ENCODE assay signal across 15 cellular contexts in the genomic region with DNA sequence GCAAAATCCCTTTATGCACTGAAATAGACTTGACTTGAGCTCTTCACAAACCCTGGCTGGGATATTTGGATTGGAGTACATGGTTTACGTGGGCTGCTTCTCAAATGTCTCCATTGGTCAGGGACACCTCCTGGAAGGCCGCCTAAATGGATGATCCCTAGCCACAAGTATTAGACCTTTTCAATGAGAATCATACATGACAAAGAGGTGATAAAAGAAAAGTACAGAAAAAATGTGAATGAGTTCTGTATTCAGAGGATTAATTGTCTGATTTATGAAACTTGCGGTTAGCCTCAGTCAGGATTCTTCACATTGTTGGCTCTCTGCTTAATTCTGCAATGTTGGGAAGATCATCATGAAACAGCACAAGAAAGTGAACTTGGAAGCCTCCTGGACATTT.
DNase-seq lines count a peak whose midpoint lies in the region; ATAC-seq and TF ChIP-seq lines count a peak whose summit lies in the region.
"Had no signal": no experiment of that assay in that cellular context is flagged by ENCODE, and none has a peak within 500 bp of the region (broad histone marks: within the 10 kb centered on the region; RNA-seq: fewer than 3 reads in every experiment).

No MANE protein-coding gene starts in this region.

- H3K9me3 Mint-ChIP-seq in WTC11 = peaks cover 16% of the 10 kb centered on the region

- H3K27ac Mint-ChIP-seq in WTC11 = no peak overlapping the region
- H3K27ac Mint-ChIP-seq: CD8-positive, alpha-beta memory T cell had no signal

- H3K36me3 Mint-ChIP-seq in WTC11 = no peaks in the 10 kb centered on the region
- H3K36me3 Mint-ChIP-seq: CD8-positive, alpha-beta memory T cell had no signal

- no peaks in the 10 kb centered on the region for H3K9me3 ChIP-seq in testis
- H3K9me3 ChIP-seq: BE2C had no signal

- TF ChIP-seq CTCF in WTC11 (IDR thresholded peaks at IDR 0.05) = no peak
- TF ChIP-seq CTCF in testis (IDR thresholded peaks at IDR 0.05) = no peak

- H3K4me1 ChIP-seq in testis = no peaks in the 10 kb centered on the region
- H3K4me1 ChIP-seq: BE2C had no signal

- H3K27ac ChIP-seq in epithelial cell of prostate = peak overlapping the region; percentile 10
- H3K27ac ChIP-seq in testis = no peak overlapping the region
- H3K27ac ChIP-seq: SK-N-MC had no signal

- H3K36me3 ChIP-seq in testis (ENCODE audit: low read depth, missing control alignments) = no peaks in the 10 kb centered on the region
- H3K36me3 ChIP-seq: BE2C had no signal

- peak; percentile 38 for DNase-seq in H4 (ENCODE audit: low spot score)
- DNase-seq in WTC11 (ENCODE audit: low spot score) = no peak
- no peak for DNase-seq in epithelial cell of prostate (ENCODE audit: low read depth, low spot score)
- DNase-seq in renal cortical epithelial cell (ENCODE audit: low read depth) = peak; percentile 1
- DNase-seq in UCSD-AML1 (lab: John Stamatoyannopoulos, UW; ENCODE audit: unreplicated experiment) = no peak
- DNase-seq in testis = no peak
- no peak for DNase-seq in GM19240 (ENCODE audit: insufficient read length, low spot score)
- DNase-seq: BE2C; CD8-positive, alpha-beta memory T cell; DMS 273 treated with DMSO at 0.1 percent for 48 hours; NCI-H345; NCI-H526 treated with DMSO at 0.1 percent for 48 hours had no signal

- no peak overlapping the region for H3K4me3 Mint-ChIP-seq in WTC11
- H3K4me3 Mint-ChIP-seq: CD8-positive, alpha-beta memory T cell had no signal

- no peaks in the 10 kb centered on the region for H3K27me3 Mint-ChIP-seq in WTC11 (ENCODE audit: low read depth)
- H3K27me3 Mint-ChIP-seq: CD8-positive, alpha-beta memory T cell had no signal

- CTCF ChIA-PET in WTC11 (lab: Charles Lee) = no interaction called here

- no peak for TF ChIP-seq POLR2A in testis (IDR thresholded peaks at IDR 0.05)

- ATAC-seq in WTC11 (no peak), HG03469 (IDR thresholded peaks at IDR 0.05; ENCODE audit: unreplicated experiment) (no peak)
- ATAC-seq: HCT116 had no signal

- no peaks in the 10 kb centered on the region for H3K4me1 Mint-ChIP-seq in WTC11
- H3K4me1 Mint-ChIP-seq: CD8-positive, alpha-beta memory T cell had no signal

- H3K4me3 ChIP-seq in testis = no peak overlapping the region
- H3K4me3 ChIP-seq: SK-N-MC had no signal

- no peaks in the 10 kb centered on the region for H3K27me3 ChIP-seq in testis
- H3K27me3 ChIP-seq: BE2C had no signal

- WGBS in testis, 2 donors = 79 to 87% methylated on average over 3 of the region's 3 CpGs

- POLR2A ChIA-PET in WTC11 (lab: Charles Lee) = no interaction called here

- intact Hi-C loops in testis (cut with DNase I; ENCODE audit: low total_unique reads) = no loop called here

TF ChIP-seq in WTC11, 78 proteins besides CTCF, POLR2A, EP300 and RAD21:
- TF ChIP-seq CDX4 (CRISPR knock-in tag; IDR thresholded peaks at IDR 0.05; ENCODE audit: borderline replicate concordance) (no peak), PRDM15 (CRISPR knock-in tag; IDR thresholded peaks at IDR 0.05) (peak; percentile 82)

Comparison
In these comparisons a context has a peak if more than half of its experiments do, and no peak if none do; other contexts are left out.
1. DNase-seq: peak in H4 (single experiment) and renal cortical epithelial cell (single experiment); none in WTC11 (single experiment), epithelial cell of prostate (single experiment), UCSD-AML1 (single experiment), testis (single experiment) and GM19240 (single experiment).